In the genomic region with DNA sequence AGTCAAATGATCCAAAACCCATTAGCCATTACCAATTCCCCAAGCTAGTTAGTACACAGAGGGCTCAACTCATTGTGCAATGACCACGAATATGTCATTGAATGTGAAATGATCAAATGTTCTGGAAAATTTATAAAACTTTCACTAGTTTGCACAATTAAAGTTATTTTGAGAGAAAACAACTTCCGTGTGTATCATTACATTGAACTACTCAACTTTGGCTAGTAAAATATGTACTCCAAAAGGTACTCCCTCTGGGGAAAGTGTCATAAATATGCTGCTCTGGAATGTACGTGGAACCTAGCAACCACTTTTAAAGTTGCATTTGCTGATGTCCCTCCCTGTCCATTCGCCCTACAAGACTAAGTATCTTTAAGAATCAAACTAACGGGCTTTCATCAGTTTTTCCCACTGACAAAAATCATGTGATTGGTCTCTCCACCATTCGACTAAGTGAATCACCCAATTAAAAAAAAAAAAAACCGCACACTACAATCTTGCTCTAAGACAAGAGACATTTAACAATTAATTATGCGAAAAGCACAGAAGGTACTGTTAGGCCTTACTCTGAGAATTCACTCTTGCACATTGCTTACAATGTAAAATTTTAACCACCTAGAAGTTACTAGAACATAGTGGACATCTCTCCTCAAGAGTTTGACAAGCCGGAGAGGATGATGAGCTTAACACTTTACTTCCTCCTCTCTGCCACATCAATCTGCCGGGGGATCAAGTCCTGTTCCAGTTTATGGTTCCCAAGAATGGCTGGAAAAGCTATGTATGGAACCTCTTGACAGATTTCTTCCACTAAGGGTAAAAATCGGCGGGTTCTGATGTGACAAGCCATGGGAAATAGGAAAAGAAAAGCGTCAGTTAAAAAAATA, we compare ENCODE assay signal across 8 cellular contexts. TPM values are rescaled to one million over a fixed set of nuclear protein-coding genes. Genes with fewer than 3 reads are reported as not detected.
DNase-seq lines count a peak whose midpoint lies in the region; ATAC-seq and TF ChIP-seq lines count a peak whose summit lies in the region.

No MANE protein-coding gene starts in this region.

- WGBS in adipose tissue, 3 donors: 12 to 21% (median 16%) methylated on average over 13 of the region's 13 CpGs
- WGBS in tibial nerve, 2 donors: 14 to 18% methylated on average over 13 of the region's 13 CpGs

- intact Hi-C loops in left lung (cut with DNase I): no loop called here

- no peak for TF ChIP-seq POLR2A in tibial nerve (IDR thresholded peaks at IDR 0.05)

- H3K36me3 ChIP-seq in left lung (peaks cover 0 to 6% of the 10 kb centered on the region in 2 donors), tibial nerve (peaks cover 0 to 2% (median 0%) of the 10 kb centered on the region in 3 donors)

- ATAC-seq in left lung: peak; percentile 9

- CTCF ChIA-PET in HEK293T (lab: Yijun Ruan, JAX): interaction anchor here (0.6 to 1.1 kb wide), 3 partner anchors 8 to 14 kb away, joined by 3 to 6 read pairs (median 5); no protein-coding TSS in a partner anchor
- CTCF ChIA-PET in GM10248 (lab: Yijun Ruan, JAX): interaction anchor here (1.2 to 2.7 kb wide), 6 partner anchors 12 to 195 kb away, joined by 3 to 19 read pairs (median 6); no protein-coding TSS in a partner anchor

- POLR2A ChIA-PET in HEK293T (lab: Yijun Ruan, JAX): interaction anchor here (0.6 to 1.3 kb wide), 6 partner anchors 9 to 303 kb away, joined by 3 to 5 read pairs (median 4); a partner anchor contains a TSS
- POLR2A ChIA-PET in GM10248 (lab: Yijun Ruan, JAX): interaction anchor here (0.6 to 0.7 kb wide), 2 partner anchors 58 to 1541 kb away, joined by 7 to 10 read pairs; no protein-coding TSS in a partner anchor

- H3K4me1 ChIP-seq in left lung: peaks cover 17 to 58% of the 10 kb centered on the region in 2 donors
- H3K4me1 ChIP-seq in tibial nerve: peaks cover 0 to 59% (median 31%) of the 10 kb centered on the region in 4 donors

- in situ Hi-C loops in ACHN (cut with HindIII; ENCODE audit: low pct_ligation_motif_present, low pct_unique_long_range_greater_than_20kb, low sequenced_read_pairs): no loop called here

- peak in 1 of 2 donors; percentile 17 for TF ChIP-seq EP300 in tibial nerve (IDR thresholded peaks at IDR 0.05)

- peak overlapping the region; percentile 57 for H3K27ac ChIP-seq in adipose tissue (ENCODE audit: low read depth, low read length)
- peak overlapping the region; percentile 91 to 93 for H3K27ac ChIP-seq in left lung
- peak overlapping the region; percentile 89 to 99 (median 94) for H3K27ac ChIP-seq in tibial nerve

- H3K9me3 ChIP-seq in left lung: no peaks in the 10 kb centered on the region
- no peaks in the 10 kb centered on the region for H3K9me3 ChIP-seq in tibial nerve

- TF ChIP-seq CTCF in left lung (IDR thresholded peaks at IDR 0.05) (no peak), tibial nerve (IDR thresholded peaks at IDR 0.05) (no peak), GM10248 (IDR thresholded peaks at IDR 0.05; ENCODE audit: control extremely low read depth, extremely low read depth, low read depth, missing control alignments) (no peak)

- H3K27me3 ChIP-seq in left lung (no peaks in the 10 kb centered on the region), tibial nerve (no peaks in the 10 kb centered on the region)

- DNase-seq in ACHN (peak; percentile 19), HEK293T (ENCODE audit: extremely low spot score) (no peak), left lung (no peak), tibial nerve (ENCODE audit: low spot score in 2 of 2) (no peak), GM10248 (ENCODE audit: extremely low spot score) (no peak), anterior cingulate cortex (lab: John Stamatoyannopoulos, UW) (no peak), NCI-H1092 (lab: John Stamatoyannopoulos, UW) (no peak)

- peak overlapping the region; percentile 74 to 90 for H3K4me3 ChIP-seq in left lung
- peak overlapping the region; percentile 80 to 98 (median 86) for H3K4me3 ChIP-seq in tibial nerve

TF ChIP-seq in HEK293T, 16 proteins besides CTCF, POLR2A, EP300 and RAD21:
- TF ChIP-seq, protein P1, sequence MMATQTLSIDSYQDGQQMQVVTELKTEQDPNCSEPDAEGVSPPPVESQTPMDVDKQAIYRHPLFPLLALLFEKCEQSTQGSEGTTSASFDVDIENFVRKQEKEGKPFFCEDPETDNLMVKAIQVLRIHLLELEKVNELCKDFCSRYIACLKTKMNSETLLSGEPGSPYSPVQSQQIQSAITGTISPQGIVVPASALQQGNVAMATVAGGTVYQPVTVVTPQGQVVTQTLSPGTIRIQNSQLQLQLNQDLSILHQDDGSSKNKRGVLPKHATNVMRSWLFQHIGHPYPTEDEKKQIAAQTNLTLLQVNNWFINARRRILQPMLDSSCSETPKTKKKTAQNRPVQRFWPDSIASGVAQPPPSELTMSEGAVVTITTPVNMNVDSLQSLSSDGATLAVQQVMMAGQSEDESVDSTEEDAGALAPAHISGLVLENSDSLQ (IDR thresholded peaks at IDR 0.05): 0 out of 2 replicates have a peak, but pooled peaks have one; percentile 1
- TF ChIP-seq ZNF384 (IDR thresholded peaks at IDR 0.05) (peak; percentile 78), L3MBTL2 (conservative IDR thresholded peaks at IDR 0.05) (no peak)

RNA-seq across cellular contexts. Expression of a gene that starts 1.1 kb away (rescaled TPM):
- polyA plus RNA-seq in adipose tissue: 10 to 100 TPM; 12.2 to 27.3 (median 17.9) TPM
- total RNA-seq in left lung (10 to 100 TPM; 43.2 to 48.2 TPM), tibial nerve (10 to 100 TPM; 41.4 to 54.9 (median 45.4) TPM)

RNA-seq across cellular contexts. Expression of a gene that starts 38.1 kb away (rescaled TPM):
- not detected for polyA plus RNA-seq in adipose tissue
- total RNA-seq in left lung: under 1 TPM in 1 of 2 donors, not detected in 1; 0.35 TPM
- total RNA-seq in tibial nerve: not detected
